In genomic region chr12:4134434-4134762, GRCh38 we compare ENCODE assay signal across 22 cellular contexts.
DNase-seq lines count a peak whose midpoint lies in the region; ATAC-seq lines count a peak whose summit lies in the region.
"Had no signal": no experiment of that assay in that cellular context is flagged by ENCODE, and none has a peak within 500 bp of the region (broad histone marks: within the 10 kb centered on the region; RNA-seq: fewer than 3 reads in every experiment).

No MANE protein-coding gene starts in this region.

- H3K4me1 ChIP-seq in mesenchymal stem cell (ENCODE audit: control insufficient read depth, insufficient read depth, low read depth, low read length), result peaks cover 13% of the 10 kb centered on the region
- H3K4me1 ChIP-seq: parathyroid adenoma had no signal

- H3K36me3 Mint-ChIP-seq in activated CD4-positive, alpha-beta T cell treated with anti-CD3 and anti-CD28 coated beads, Interleukin-2, amount 10 ng/mL, durations not matched to agents 7 days and 5 days (ENCODE audit: low read depth), result peaks cover 8% of the 10 kb centered on the region
- peaks cover 3 to 4% of the 10 kb centered on the region in 2 donors for H3K36me3 Mint-ChIP-seq in stimulated activated naive B cell treated with anti-CD40 and anti-IgM and Interleukin-4, amounts not matched to agents 10 μg/mL and 1 μg/mL and 100 μg/mL, for 72 hours

- no peak overlapping the region for H2BK5ac ChIP-seq in mesenchymal stem cell (ENCODE audit: low read depth, low read length, poor library complexity, severe bottlenecking)

- H3K4me2 ChIP-seq in mesenchymal stem cell (ENCODE audit: low read length, poor library complexity, severe bottlenecking), result peak overlapping the region; percentile 18
- H3K4me2 ChIP-seq: PC-9 had no signal

- no peak overlapping the region for H3K4me3 ChIP-seq in mesenchymal stem cell (ENCODE audit: insufficient read depth in 1 of 2, low read depth in 1 of 2, low read length in 2 of 2)
- H3K4me3 ChIP-seq: heart right ventricle, PC-9, SK-N-MC, skin epidermis had no signal

- H2AFZ ChIP-seq in mesenchymal stem cell (ENCODE audit: low read depth, low read length), result no peak overlapping the region
- H2AFZ ChIP-seq: parathyroid adenoma, PC-9 had no signal

- H3K4ac ChIP-seq in mesenchymal stem cell (ENCODE audit: low read depth in 1 of 2, low read length in 2 of 2), result no peak overlapping the region

- no peaks in the 10 kb centered on the region for H3K79me1 ChIP-seq in mesenchymal stem cell (replicated peaks; ENCODE audit: low read length, poor library complexity, severe bottlenecking)

- H2BK15ac ChIP-seq in mesenchymal stem cell (ENCODE audit: low read depth, poor library complexity, severe bottlenecking), result no peak overlapping the region

- H3K27ac ChIP-seq in mesenchymal stem cell (ENCODE audit: low read length, poor library complexity, severe bottlenecking), result no peak overlapping the region
- H3K27ac ChIP-seq: 22Rv1, heart right ventricle, parathyroid adenoma, PC-9, SK-N-MC, skin epidermis had no signal

- H3K27ac Mint-ChIP-seq in activated CD4-positive, alpha-beta T cell treated with anti-CD3 and anti-CD28 coated beads, Interleukin-2, amount 10 ng/mL, durations not matched to agents 7 days and 5 days, result peak overlapping the region; percentile 11
- H3K27ac Mint-ChIP-seq in stimulated activated naive B cell treated with anti-CD40 and anti-IgM and Interleukin-4, amounts not matched to agents 10 μg/mL and 1 μg/mL and 100 μg/mL, for 72 hours, result peak overlapping the region; percentile 84
- H3K27ac Mint-ChIP-seq: effector memory CD8-positive, alpha-beta T cell had no signal

- peak overlapping the region in 1 of 2 experiments; percentile 90 for H2BK12ac ChIP-seq in mesenchymal stem cell (ENCODE audit: low read length in 2 of 2)

- no peak overlapping the region for H4K91ac ChIP-seq in mesenchymal stem cell (ENCODE audit: low read length)

- H3K9me3 ChIP-seq in mesenchymal stem cell (ENCODE audit: control insufficient read depth, low read length), result peaks cover 2% of the 10 kb centered on the region

- no peak overlapping the region for H3K23ac ChIP-seq in mesenchymal stem cell (ENCODE audit: low read length in 2 of 2)

- peak overlapping the region; percentile 41 for H2AK5ac ChIP-seq in mesenchymal stem cell (ENCODE audit: low read length, severe bottlenecking)

- CTCF ChIA-PET in activated CD4-positive, alpha-beta T cell treated with anti-CD3 and anti-CD28 coated beads, Interleukin-2, amount 10 ng/mL, durations not matched to agents 7 days and 5 days (lab: Charles Lee), result interaction anchor here (1.1 to 2.9 kb wide), 5 partner anchors 8 to 24 kb away, joined by 4 to 11 read pairs (median 5); no protein-coding TSS in a partner anchor

- no peak overlapping the region for H3K4me3 Mint-ChIP-seq in activated CD4-positive, alpha-beta T cell treated with anti-CD3 and anti-CD28 coated beads, Interleukin-2, amount 10 ng/mL, durations not matched to agents 7 days and 5 days
- H3K4me3 Mint-ChIP-seq in stimulated activated naive B cell treated with anti-CD40 and anti-IgM and Interleukin-4, amounts not matched to agents 10 μg/mL and 1 μg/mL and 100 μg/mL, for 72 hours, result peak overlapping the region in 1 of 2 donors; percentile 7
- H3K4me3 Mint-ChIP-seq: effector memory CD8-positive, alpha-beta T cell had no signal

- H2BK120ac ChIP-seq in mesenchymal stem cell (ENCODE audit: low read depth, low read length), result no peak overlapping the region

- peaks cover 0 to 26% of the 10 kb centered on the region in 2 experiments for H3K27me3 ChIP-seq in mesenchymal stem cell (ENCODE audit: control insufficient read depth in 1 of 2, insufficient read depth in 1 of 2, low read length in 2 of 2)

- ATAC-seq in stimulated activated naive B cell treated with anti-CD40 and anti-IgM and Interleukin-4, amounts not matched to agents 10 μg/mL and 1 μg/mL and 100 μg/mL, for 72 hours (replicated peaks), result no peak
- ATAC-seq in left cardiac atrium (no peak), HG02610 (IDR thresholded peaks at IDR 0.05; ENCODE audit: unreplicated experiment) (no peak)
- ATAC-seq: effector memory CD8-positive, alpha-beta T cell; left colon had no signal

- H3K18ac ChIP-seq in mesenchymal stem cell (ENCODE audit: low read depth in 1 of 2, low read length in 2 of 2), result peak overlapping the region in 1 of 2 experiments; percentile 70

- H3K27me3 Mint-ChIP-seq in activated CD4-positive, alpha-beta T cell treated with anti-CD3 and anti-CD28 coated beads, Interleukin-2, amount 10 ng/mL, durations not matched to agents 7 days and 5 days, result no peaks in the 10 kb centered on the region
- no peaks in the 10 kb centered on the region for H3K27me3 Mint-ChIP-seq in stimulated activated naive B cell treated with anti-CD40 and anti-IgM and Interleukin-4, amounts not matched to agents 10 μg/mL and 1 μg/mL and 100 μg/mL, for 72 hours

- peaks cover 40% of the 10 kb centered on the region for H3K4me1 Mint-ChIP-seq in activated CD4-positive, alpha-beta T cell treated with anti-CD3 and anti-CD28 coated beads, Interleukin-2, amount 10 ng/mL, durations not matched to agents 7 days and 5 days
- peaks cover 46 to 59% of the 10 kb centered on the region in 2 donors for H3K4me1 Mint-ChIP-seq in stimulated activated naive B cell treated with anti-CD40 and anti-IgM and Interleukin-4, amounts not matched to agents 10 μg/mL and 1 μg/mL and 100 μg/mL, for 72 hours

- peak overlapping the region; percentile 8 for H4K8ac ChIP-seq in mesenchymal stem cell (ENCODE audit: low read length)

- POLR2A ChIA-PET in activated CD4-positive, alpha-beta T cell treated with anti-CD3 and anti-CD28 coated beads, Interleukin-2, amount 10 ng/mL, durations not matched to agents 7 days and 5 days (lab: Charles Lee), result no interaction called here

- intact Hi-C loops in left cardiac atrium (cut with DNase I), result no loop called here

- H3K9ac ChIP-seq in mesenchymal stem cell (ENCODE audit: low read length), result no peak overlapping the region
- H3K9ac ChIP-seq: parathyroid adenoma had no signal

- WGBS in mesenchymal stem cell, result 19% methylated on average over 4 of the region's 4 CpGs

- no peak for DNase-seq in activated CD4-positive, alpha-beta T cell treated with anti-CD3 and anti-CD28 coated beads, Interleukin-2, amount 10 ng/mL, durations not matched to agents 7 days and 5 days
- DNase-seq in activated CD4-positive, alpha-beta T cell treated with anti-CD3 and anti-CD28 coated beads for 1 hour, result no peak
- DNase-seq in dermis blood vessel endothelial cell (peak; percentile 11), mesenchymal stem cell (no peak), left cardiac atrium (no peak), NCI-H2171 treated with DMSO at 0.1 percent for 48 hours (lab: John Stamatoyannopoulos, UW) (no peak)
- DNase-seq in stimulated activated naive B cell treated with anti-CD40 and anti-IgM and Interleukin-4, amounts not matched to agents 10 μg/mL and 1 μg/mL and 100 μg/mL, for 72 hours, result no peak
- DNase-seq: activated CD4-positive, alpha-beta T cell treated with anti-CD3 and anti-CD28 coated beads for 48 hours; activated gamma-delta T cell treated with Interleukin-2 at 50 U/mL for 16 hours; Calu3; cerebellar nuclear complex; effector memory CD8-positive, alpha-beta T cell; left colon; NCI-H1417; PC-9; stimulated activated CD4-positive, alpha-beta T cell treated with anti-CD3 and anti-CD28 coated beads, Interleukin-4, amount 100 ng/mL, for 1 hour had no signal

- peaks cover 4% of the 10 kb centered on the region for H3K9me3 Mint-ChIP-seq in activated CD4-positive, alpha-beta T cell treated with anti-CD3 and anti-CD28 coated beads, Interleukin-2, amount 10 ng/mL, durations not matched to agents 7 days and 5 days
- H3K9me3 Mint-ChIP-seq in stimulated activated naive B cell treated with anti-CD40 and anti-IgM and Interleukin-4, amounts not matched to agents 10 μg/mL and 1 μg/mL and 100 μg/mL, for 72 hours, result peaks cover 0 to 1% of the 10 kb centered on the region in 2 donors
- H3K9me3 Mint-ChIP-seq: effector memory CD8-positive, alpha-beta T cell had no signal

- no peak overlapping the region for H3K14ac ChIP-seq in mesenchymal stem cell (ENCODE audit: low read length in 2 of 2)

- H3K36me3 ChIP-seq in mesenchymal stem cell (ENCODE audit: control insufficient read depth in 1 of 2, insufficient read depth in 2 of 2, low read depth in 1 of 2, low read length in 2 of 2), result peaks cover 0 to 4% of the 10 kb centered on the region in 2 experiments
- H3K36me3 ChIP-seq: heart right ventricle had no signal
